ENCODE assay signal across 8 cellular contexts in genomic region chr17:75130632-75131277, GRCh38.
DNase-seq lines count a peak whose midpoint lies in the region; ATAC-seq lines count a peak whose summit lies in the region.

No MANE protein-coding gene starts in this region.

- DNase-seq in EL = peak; percentile 71
- peak; percentile 69 for DNase-seq in NCI-H526 treated with DMSO at 0.1 percent for 48 hours (lab: John Stamatoyannopoulos, UW)
- DNase-seq in activated T-cell treated with anti-CD3 and anti-CD28 coated beads for 24 hours (ENCODE audit: low read depth) = peak; percentile 46
- no peak for DNase-seq in epithelial cell of prostate (ENCODE audit: low read depth, low spot score)
- DNase-seq in superior temporal gyrus (ENCODE audit: extremely low spot score) = peak; percentile 47

- H3K4me3 ChIP-seq in muscle layer of colon (ENCODE audit: low read depth in 1 of 2, low read length in 2 of 2) = peak overlapping the region; percentile 73 to 96

- no peaks in the 10 kb centered on the region for H3K9me3 ChIP-seq in muscle layer of colon (ENCODE audit: low read length)

- peaks cover 8% of the 10 kb centered on the region for H3K4me1 ChIP-seq in muscle layer of colon (ENCODE audit: insufficient read depth, low read length)

- H3K9ac ChIP-seq in muscle layer of colon (ENCODE audit: low read length) = peak overlapping the region; percentile 27

- ATAC-seq in HG02571 (IDR thresholded peaks at IDR 0.05; ENCODE audit: unreplicated experiment) (peak; percentile 18), HG02970 (IDR thresholded peaks at IDR 0.05; ENCODE audit: low FRiP score, unreplicated experiment) (no peak)

- no peaks in the 10 kb centered on the region for H3K27me3 ChIP-seq in muscle layer of colon (ENCODE audit: control insufficient read depth in 1 of 2, insufficient read depth in 2 of 2, low read length in 2 of 2)

- peak overlapping the region; percentile 85 for H3K27ac ChIP-seq in epithelial cell of prostate
- H3K27ac ChIP-seq in muscle layer of colon (ENCODE audit: low read depth, low read length) = peak overlapping the region; percentile 96

- no peaks in the 10 kb centered on the region for H3K36me3 ChIP-seq in muscle layer of colon (ENCODE audit: insufficient read depth, low read length)
